Comparison of ENCODE assay signal across 28 cellular contexts in genomic region chr2:84652430-84652829, GRCh38.
DNase-seq lines count a peak whose midpoint lies in the region; ATAC-seq and TF ChIP-seq lines count a peak whose summit lies in the region.
"Had no signal": no experiment of that assay in that cellular context is flagged by ENCODE, and none has a peak within 500 bp of the region (broad histone marks: within the 10 kb centered on the region; RNA-seq: fewer than 3 reads in every experiment).

No MANE protein-coding gene starts in this region.

- no peak overlapping the region for H3K4me3 ChIP-seq in CD4-positive, alpha-beta memory T cell (ENCODE audit: low read length in 2 of 2)
- no peak overlapping the region for H3K4me3 ChIP-seq in lower leg skin (ENCODE audit: low read depth, poor library complexity, severe bottlenecking)
- H3K4me3 ChIP-seq: body of pancreas, ovary, skin epidermis had no signal

- peak overlapping the region; percentile 71 for H3K27ac Mint-ChIP-seq in activated CD8-positive, alpha-beta memory T cell treated with anti-CD3 and anti-CD28 coated beads, Interleukin-2, amount 10 ng/mL, durations not matched to agents 7 days and 5 days
- peak overlapping the region in 3 of 7 donors; percentile 26 to 46 (median 45) for H3K27ac Mint-ChIP-seq in CD4-positive, alpha-beta memory T cell
- peak overlapping the region; percentile 40 to 73 for H3K27ac Mint-ChIP-seq in T-cell
- H3K27ac Mint-ChIP-seq in immature natural killer cell = peak overlapping the region in 3 of 6 donors; percentile 6 to 59 (median 18)
- H3K27ac Mint-ChIP-seq: B cell, nephron had no signal

- POLR2A ChIA-PET in CD4-positive, alpha-beta memory T cell (lab: Charles Lee; ENCODE audit: partially characterized antibody) = interaction anchor here (0.7 kb wide), 1 partner anchor 61 kb away, joined by 3 read pairs; no protein-coding TSS in a partner anchor
- POLR2A ChIA-PET in T-cell (lab: Charles Lee) = interaction anchor here in 1 of 2 donors (0.7 kb wide), 1 partner anchor 70 kb away, joined by 3 read pairs; no protein-coding TSS in a partner anchor

- H3K27me3 ChIP-seq in CD4-positive, alpha-beta memory T cell (ENCODE audit: insufficient read depth, low read length) = no peaks in the 10 kb centered on the region
- H3K27me3 ChIP-seq: body of pancreas, ovary had no signal

- H3K4me1 Mint-ChIP-seq in activated CD8-positive, alpha-beta memory T cell treated with anti-CD3 and anti-CD28 coated beads, Interleukin-2, amount 10 ng/mL, durations not matched to agents 7 days and 5 days = peaks cover 36% of the 10 kb centered on the region
- peaks cover 51 to 85% (median 65%) of the 10 kb centered on the region in 4 donors for H3K4me1 Mint-ChIP-seq in CD4-positive, alpha-beta memory T cell
- H3K4me1 Mint-ChIP-seq in T-cell (peaks cover 77 to 93% (median 83%) of the 10 kb centered on the region in 3 donors), immature natural killer cell (peaks cover 69 to 75% of the 10 kb centered on the region in 2 donors)
- H3K4me1 Mint-ChIP-seq: B cell, nephron had no signal

- DNase-seq in activated CD8-positive, alpha-beta memory T cell treated with anti-CD3 and anti-CD28 coated beads, Interleukin-2, amount 10 ng/mL, durations not matched to agents 7 days and 5 days = no peak
- DNase-seq in activated CD8-positive, alpha-beta memory T cell treated with anti-CD3 and anti-CD28 coated beads, Interleukin-2, amount 50 U/mL, for 48 hours = no peak
- peak in 4 of 5 donors; percentile 10 to 23 (median 15) for DNase-seq in CD4-positive, alpha-beta memory T cell
- DNase-seq in T-cell = no peak
- DNase-seq in immature natural killer cell = no peak
- no peak for DNase-seq in lower leg skin (ENCODE audit: low spot score in 2 of 2)
- DNase-seq in GM20000 (ENCODE audit: low spot score) = no peak
- DNase-seq: activated CD4-positive, CD25-positive, alpha-beta regulatory T cell; activated CD8-positive, alpha-beta memory T cell treated with anti-CD3 and anti-CD28 coated beads for 24 hours; body of pancreas; cerebellar nuclear complex; COR-L47; DMS53; glutamatergic neuron; islet precursor cell; left ventricle myocardium superior; midbrain; NCI-H1092; NCI-H187; NCI-H524; ovary; SHP77 treated with DMSO at 0.1 percent for 48 hours; SW 1271; trophoblast cell had no signal

- 86 to 89% methylated on average over 1 of the region's 1 CpG for WGBS in lower leg skin, 2 donors

- H3K27me3 Mint-ChIP-seq in activated CD8-positive, alpha-beta memory T cell treated with anti-CD3 and anti-CD28 coated beads, Interleukin-2, amount 10 ng/mL, durations not matched to agents 7 days and 5 days = no peaks in the 10 kb centered on the region
- H3K27me3 Mint-ChIP-seq in CD4-positive, alpha-beta memory T cell = no peaks in the 10 kb centered on the region
- H3K27me3 Mint-ChIP-seq in T-cell = no peaks in the 10 kb centered on the region
- peaks cover 0 to 3% (median 2%) of the 10 kb centered on the region in 3 donors for H3K27me3 Mint-ChIP-seq in immature natural killer cell (ENCODE audit: low read depth in 3 of 3)

- peaks cover 66% of the 10 kb centered on the region for H3K4me1 ChIP-seq in CD4-positive, alpha-beta memory T cell (ENCODE audit: insufficient read depth, low read length)
- H3K4me1 ChIP-seq: body of pancreas had no signal

- no peaks in the 10 kb centered on the region for H3K36me3 ChIP-seq in CD4-positive, alpha-beta memory T cell (ENCODE audit: insufficient read depth, low read length)
- H3K36me3 ChIP-seq: ovary had no signal

- H3K9me3 ChIP-seq in CD4-positive, alpha-beta memory T cell (ENCODE audit: control insufficient read depth in 1 of 2, low read length in 2 of 2) = no peaks in the 10 kb centered on the region
- H3K9me3 ChIP-seq: body of pancreas, ovary had no signal

- TF ChIP-seq CTCF in lower leg skin (IDR thresholded peaks at IDR 0.05) = no peak
- no peak for TF ChIP-seq CTCF in GM20000 (IDR thresholded peaks at IDR 0.05; ENCODE audit: extremely low read depth, missing control alignments)

- H3K36me3 Mint-ChIP-seq in activated CD8-positive, alpha-beta memory T cell treated with anti-CD3 and anti-CD28 coated beads, Interleukin-2, amount 10 ng/mL, durations not matched to agents 7 days and 5 days = peaks cover 11% of the 10 kb centered on the region
- peaks cover 2% of the 10 kb centered on the region in 2 donors for H3K36me3 Mint-ChIP-seq in CD4-positive, alpha-beta memory T cell
- H3K36me3 Mint-ChIP-seq in T-cell = no peaks in the 10 kb centered on the region
- H3K36me3 Mint-ChIP-seq in immature natural killer cell = no peaks in the 10 kb centered on the region

- H3K27ac ChIP-seq in CD4-positive, alpha-beta memory T cell (ENCODE audit: low read depth, low read length) = no peak overlapping the region
- H3K27ac ChIP-seq: body of pancreas, ovary, skin epidermis had no signal

- no peak for ATAC-seq in activated CD8-positive, alpha-beta memory T cell treated with anti-CD3 and anti-CD28 coated beads, Interleukin-2, amount 10 ng/mL, durations not matched to agents 7 days and 5 days
- ATAC-seq in T-cell (replicated peaks in 1 of 4) (peak; percentile 57 to 76 (median 58)), GM21786 (IDR thresholded peaks at IDR 0.05; ENCODE audit: unreplicated experiment) (no peak)
- ATAC-seq: body of pancreas, left ventricle myocardium superior had no signal

- no peak overlapping the region for H3K4me3 Mint-ChIP-seq in activated CD8-positive, alpha-beta memory T cell treated with anti-CD3 and anti-CD28 coated beads, Interleukin-2, amount 10 ng/mL, durations not matched to agents 7 days and 5 days
- peak overlapping the region in 7 of 8 donors; percentile 48 to 82 (median 55) for H3K4me3 Mint-ChIP-seq in CD4-positive, alpha-beta memory T cell
- H3K4me3 Mint-ChIP-seq in T-cell (peak overlapping the region in 1 of 3 donors; percentile 63), immature natural killer cell (peak overlapping the region; percentile 52 to 80 (median 76))
- H3K4me3 Mint-ChIP-seq: B cell, nephron had no signal

- no peak for TF ChIP-seq POLR2A in lower leg skin (IDR thresholded peaks at IDR 0.05)

- CTCF ChIA-PET in activated CD8-positive, alpha-beta memory T cell treated with anti-CD3 and anti-CD28 coated beads, Interleukin-2, amount 10 ng/mL, durations not matched to agents 7 days and 5 days (lab: Charles Lee) = interaction anchor here (3.2 kb wide), 1 partner anchor 273 kb away, joined by 8 read pairs; no protein-coding TSS in a partner anchor
- CTCF ChIA-PET in CD4-positive, alpha-beta memory T cell (lab: Charles Lee; ENCODE audit: partially characterized antibody) = interaction anchor here (1.1 to 1.2 kb wide), 2 partner anchors 16 to 207 kb away, joined by 3 read pairs; no protein-coding TSS in a partner anchor
- CTCF ChIA-PET in T-cell (lab: Charles Lee) = interaction anchor here in 1 of 2 donors (0.5 to 1.2 kb wide), 3 partner anchors 41 to 273 kb away, joined by 3 to 5 read pairs (median 3); no protein-coding TSS in a partner anchor

- intact Hi-C loops in CD4-positive, alpha-beta memory T cell (cut with micrococcal nuclease) = loop anchor here (5.0 kb wide), 1 partner anchor 45 kb away; no protein-coding TSS in a partner anchor
- intact Hi-C loops in lower leg skin (cut with DNase I; ENCODE audit: low total_unique reads) = no loop called here

- peaks cover 6% of the 10 kb centered on the region for H3K9me3 Mint-ChIP-seq in activated CD8-positive, alpha-beta memory T cell treated with anti-CD3 and anti-CD28 coated beads, Interleukin-2, amount 10 ng/mL, durations not matched to agents 7 days and 5 days (ENCODE audit: low read depth)
- H3K9me3 Mint-ChIP-seq in CD4-positive, alpha-beta memory T cell = peaks cover 0 to 10% (median 3%) of the 10 kb centered on the region in 8 donors
- peaks cover 0 to 19% (median 3%) of the 10 kb centered on the region in 3 donors for H3K9me3 Mint-ChIP-seq in T-cell
- peaks cover 0 to 5% (median 0%) of the 10 kb centered on the region in 6 donors for H3K9me3 Mint-ChIP-seq in immature natural killer cell
- H3K9me3 Mint-ChIP-seq: nephron had no signal

Comparison
In these comparisons a context has a peak if more than half of its experiments do, and no peak if none do; other contexts are left out.
1. ATAC-seq: peak in T-cell (4 of 4); none in activated CD8-positive, alpha-beta memory T cell treated with anti-CD3 and anti-CD28 coated beads, Interleukin-2, amount 10 ng/mL, durations not matched to agents 7 days and 5 days (single experiment) and GM21786 (single experiment).
2. DNase-seq: peak in CD4-positive, alpha-beta memory T cell (4 of 5); none in activated CD8-positive, alpha-beta memory T cell treated with anti-CD3 and anti-CD28 coated beads, Interleukin-2, amount 10 ng/mL, durations not matched to agents 7 days and 5 days (single experiment), activated CD8-positive, alpha-beta memory T cell treated with anti-CD3 and anti-CD28 coated beads, Interleukin-2, amount 50 U/mL, for 48 hours (single experiment), T-cell (0 of 34), immature natural killer cell (0 of 3), lower leg skin (0 of 2) and GM20000 (single experiment).